1 cellular context compared by ENCODE assay signal in the genomic region with DNA sequence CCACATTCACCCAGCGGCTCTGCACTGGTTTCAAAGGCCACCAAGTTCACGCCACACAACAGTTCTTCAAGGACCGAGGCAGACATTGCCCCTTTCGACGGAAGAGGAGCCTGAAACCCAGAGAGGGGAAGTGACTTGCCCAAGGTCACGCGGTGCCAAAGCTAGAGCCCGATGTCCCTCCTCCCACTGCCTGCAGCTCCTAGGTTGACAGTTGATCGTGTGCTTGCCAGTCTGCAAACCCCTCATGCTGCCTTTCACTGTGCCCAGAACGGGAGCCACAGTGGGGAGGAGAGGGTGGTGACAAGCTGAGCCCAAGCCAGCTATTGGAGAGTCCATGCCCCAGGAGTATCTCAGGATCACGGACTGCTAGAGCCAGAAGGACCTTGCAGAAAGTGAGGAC.
TF ChIP-seq lines count a peak whose summit lies in the region.

No MANE protein-coding gene starts in this region.

TF ChIP-seq in H1, 55 proteins besides CTCF, POLR2A, EP300 and RAD21 (continued from another document):
- TF ChIP-seq, protein P1, sequence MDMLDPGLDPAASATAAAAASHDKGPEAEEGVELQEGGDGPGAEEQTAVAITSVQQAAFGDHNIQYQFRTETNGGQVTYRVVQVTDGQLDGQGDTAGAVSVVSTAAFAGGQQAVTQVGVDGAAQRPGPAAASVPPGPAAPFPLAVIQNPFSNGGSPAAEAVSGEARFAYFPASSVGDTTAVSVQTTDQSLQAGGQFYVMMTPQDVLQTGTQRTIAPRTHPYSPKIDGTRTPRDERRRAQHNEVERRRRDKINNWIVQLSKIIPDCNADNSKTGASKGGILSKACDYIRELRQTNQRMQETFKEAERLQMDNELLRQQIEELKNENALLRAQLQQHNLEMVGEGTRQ (IDR thresholded peaks at IDR 0.05; ENCODE audit: low read length), result no peak
- TF ChIP-seq FOSL1 (IDR thresholded peaks at IDR 0.05; ENCODE audit: insufficient read depth, low read depth, low read length) (no peak), EGR1 (IDR thresholded peaks at IDR 0.05; ENCODE audit: borderline replicate concordance, low read depth, low read length) (no peak), ASH2L (IDR thresholded peaks at IDR 0.05; ENCODE audit: low read length) (no peak), JUN (IDR thresholded peaks at IDR 0.05; ENCODE audit: low read depth, low read length) (no peak), PHF8 (conservative IDR thresholded peaks at IDR 0.05; ENCODE audit: low read depth, low read length) (no peak), RFX5 (IDR thresholded peaks at IDR 0.05; ENCODE audit: borderline replicate concordance, low read depth, low read length) (no peak), YY1 (IDR thresholded peaks at IDR 0.05; ENCODE audit: low read depth, low read length) (no peak), HDAC6 (IDR thresholded peaks at IDR 0.05; ENCODE audit: low read depth, low read length) (no peak), SRF (IDR thresholded peaks at IDR 0.05; ENCODE audit: low read depth, low read length) (no peak), JUND (IDR thresholded peaks at IDR 0.05; ENCODE audit: low read length) (no peak), TAF7 (optimal IDR thresholded peaks at IDR 0.05; ENCODE audit: borderline replicate concordance, low read depth, low read length) (no peak)
TF ChIP-seq in H1: peak in this region for 0.
